In genomic region chr9:137336735-137337134, GRCh38 we compare ENCODE assay signal across 10 cellular contexts. TPM values are rescaled to one million over a fixed set of nuclear protein-coding genes. Genes with fewer than 3 reads are reported as not detected.
"Had no signal": no experiment of that assay in that cellular context is flagged by ENCODE, and none has a peak within 500 bp of the region (broad histone marks: within the 10 kb centered on the region; RNA-seq: fewer than 3 reads in every experiment).

No MANE protein-coding gene starts in this region.

- H3K4me3 ChIP-seq: GM23338 had no signal

- H3K4me3 Mint-ChIP-seq: GM23338, H9, HFFc6 had no signal

- H3K4me2 ChIP-seq: GM23338, KMS-11 had no signal

- H3K4me1 Mint-ChIP-seq: GM23338 had no signal

- H3K9ac ChIP-seq: KMS-11 had no signal

- H3K27ac Mint-ChIP-seq: GM23338, H9, HFFc6 had no signal

- FAIRE-seq: H1, H54, HTR-8/SVneo had no signal

- H2AFZ ChIP-seq: GM23338 had no signal

- DNase-seq: H9, HCEC 1CT, HFFc6, IMR-90, KBM-7 had no signal

- H3K27ac ChIP-seq: KMS-11 had no signal

- ATAC-seq: GM23338 had no signal

RNA-seq across cellular contexts. Expression of gene NRARP, which starts 34.7 kb away (rescaled TPM):
- total RNA-seq: IMR-90 had no signal
